ENCODE assay signal across 25 cellular contexts in the genomic region with DNA sequence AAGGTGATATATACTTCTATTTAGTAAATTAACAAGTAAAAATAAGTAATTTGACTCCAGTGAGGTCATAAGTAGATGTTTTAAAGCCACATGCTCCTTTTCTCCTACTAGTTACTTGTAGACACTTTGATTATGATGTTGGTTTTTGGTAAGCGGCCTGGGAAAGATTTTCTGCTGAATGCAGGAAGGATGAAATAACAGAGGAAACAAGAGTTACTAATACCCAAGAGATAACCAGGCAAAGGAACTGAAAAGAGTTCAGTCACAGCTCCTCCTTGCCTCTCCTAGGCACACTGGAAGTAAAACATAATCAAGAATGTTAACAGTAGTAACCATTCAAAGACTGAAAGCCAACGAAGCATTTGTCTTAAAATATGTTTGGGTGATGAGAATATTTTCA.
"Had no signal": no experiment of that assay in that cellular context is flagged by ENCODE, and none has a peak within 500 bp of the region (broad histone marks: within the 10 kb centered on the region; RNA-seq: fewer than 3 reads in every experiment).

No MANE protein-coding gene starts in this region.

- H3K27ac Mint-ChIP-seq: activated naive CD4-positive, alpha-beta T cell treated with anti-CD3 and anti-CD28 coated beads, Interleukin-2, amount 10 ng/mL, durations not matched to agents 7 days and 5 days; T-cell; T-helper 2 cell treated with Interferon-gamma antibody and Interleukin-4, amounts not matched to agents 5 μg/mL and 100 μg/mL, for 36 hours had no signal

- H3K27me3 Mint-ChIP-seq: activated naive CD4-positive, alpha-beta T cell treated with anti-CD3 and anti-CD28 coated beads, Interleukin-2, amount 10 ng/mL, durations not matched to agents 7 days and 5 days; T-cell had no signal

- H3K4me1 Mint-ChIP-seq: activated naive CD4-positive, alpha-beta T cell treated with anti-CD3 and anti-CD28 coated beads, Interleukin-2, amount 10 ng/mL, durations not matched to agents 7 days and 5 days had no signal

- H3K27me3 ChIP-seq: body of pancreas, colonic mucosa, dorsolateral prefrontal cortex, esophagus squamous epithelium, gastroesophageal sphincter, tibial artery had no signal

- H3K9me3 ChIP-seq: body of pancreas, colonic mucosa, esophagus squamous epithelium, gastroesophageal sphincter, mucosa of descending colon, tibial artery had no signal

- H3K9me3 Mint-ChIP-seq: activated naive CD4-positive, alpha-beta T cell treated with anti-CD3 and anti-CD28 coated beads, Interleukin-2, amount 10 ng/mL, durations not matched to agents 7 days and 5 days; activated T-cell treated with anti-CD3 and anti-CD28 coated beads, Interleukin-2, amount 50 U/mL, for 72 hours; T-helper 2 cell treated with Interferon-gamma antibody and Interleukin-4, amounts not matched to agents 5 μg/mL and 100 μg/mL, for 36 hours had no signal

- DNase-seq: activated effector memory CD4-positive, alpha-beta T cell treated with Interleukin-2 at 50 U/mL for 16 hours; activated naive CD4-positive, alpha-beta T cell treated with anti-CD3 and anti-CD28 coated beads, Interleukin-2, amount 10 ng/mL, durations not matched to agents 7 days and 5 days; activated T-cell treated with anti-CD3 and anti-CD28 coated beads, Interleukin-2, amount 50 U/mL, for 72 hours; amygdala; body of pancreas; central memory CD4-positive, alpha-beta T cell; colonic mucosa; dorsolateral prefrontal cortex; esophagus squamous epithelium; head of caudate nucleus; left colon; mesendoderm; mucosa of descending colon; nucleus accumbens; small intestine; stimulated activated CD4-positive, alpha-beta T cell treated with anti-CD3 and anti-CD28 coated beads, Interleukin-15, amount 100 ng/mL, for 24 hours; stimulated activated CD4-positive, alpha-beta T cell treated with anti-CD3 and anti-CD28 coated beads, Interleukin-2, amount 100 ng/mL, for 48 hours; stimulated activated CD8-positive, alpha-beta memory T cell treated with anti-CD3 and anti-CD28 coated beads, Interleukin-4, amount 100 ng/mL, for 48 hours; stimulated activated naive CD4-positive, alpha-beta T cell treated with Interleukin-2 at 50 U/mL for 16 hours; T-cell; tibial artery had no signal

- FAIRE-seq: keratinocyte had no signal

- H3K4me1 ChIP-seq: body of pancreas, colonic mucosa, esophagus squamous epithelium, gastroesophageal sphincter, tibial artery had no signal

- H3K27ac ChIP-seq: body of pancreas, colonic mucosa, dorsolateral prefrontal cortex, esophagus squamous epithelium, gastroesophageal sphincter, tibial artery had no signal

- H3K4me3 Mint-ChIP-seq: activated naive CD4-positive, alpha-beta T cell treated with anti-CD3 and anti-CD28 coated beads, Interleukin-2, amount 10 ng/mL, durations not matched to agents 7 days and 5 days; activated T-cell treated with anti-CD3 and anti-CD28 coated beads, Interleukin-2, amount 50 U/mL, for 72 hours; T-cell; T-helper 2 cell treated with Interferon-gamma antibody and Interleukin-4, amounts not matched to agents 5 μg/mL and 100 μg/mL, for 36 hours had no signal

- ATAC-seq: activated T-cell treated with anti-CD3 and anti-CD28 coated beads, Interleukin-2, amount 50 U/mL, for 72 hours; body of pancreas; gastroesophageal sphincter; left colon; mucosa of descending colon; sciatic nerve; T-cell had no signal

- H3K4me3 ChIP-seq: body of pancreas, colonic mucosa, dorsolateral prefrontal cortex, esophagus squamous epithelium, gastroesophageal sphincter, mucosa of descending colon, tibial artery had no signal

- H3K36me3 ChIP-seq: colonic mucosa, gastroesophageal sphincter, tibial artery had no signal
